Comparison of ENCODE assay signal across 9 cellular contexts in genomic region chr11:44566559-44566949, GRCh38. TPM values are rescaled to one million over a fixed set of nuclear protein-coding genes. Genes with fewer than 3 reads are reported as not detected.
DNase-seq lines count a peak whose midpoint lies in the region; ATAC-seq and TF ChIP-seq lines count a peak whose summit lies in the region.
"Had no signal": no experiment of that assay in that cellular context is flagged by ENCODE, and none has a peak within 500 bp of the region (broad histone marks: within the 10 kb centered on the region; RNA-seq: fewer than 3 reads in every experiment).

No MANE protein-coding gene starts in this region.

- H3K4me1 ChIP-seq in adipocyte (ENCODE audit: control insufficient read depth, insufficient read depth, low read length) = peaks cover 50% of the 10 kb centered on the region
- H3K4me1 ChIP-seq in mucosa of stomach (ENCODE audit: control insufficient read depth, insufficient read depth, low read length) = peaks cover 64% of the 10 kb centered on the region

- CTCF ChIA-PET in AG04450 (lab: Charles Lee) = interaction anchor here (1.1 to 1.7 kb wide), 4 partner anchors 22 to 54 kb away, joined by 3 to 11 read pairs (median 4); no protein-coding TSS in a partner anchor

- H3K27ac ChIP-seq in AG04450 (ENCODE audit: low read depth, low read length) = no peak overlapping the region

- no peaks in the 10 kb centered on the region for H3K9me3 Mint-ChIP-seq in HFFc6

- no peaks in the 10 kb centered on the region; the same call in 1 of the 2 replicates for H3K27me3 Mint-ChIP-seq in HFFc6 (ENCODE audit: insufficient read depth)

- H3K4me3 ChIP-seq in AG04450 (ENCODE audit: low read depth, low read length) = peak overlapping the region; percentile 83
- peak overlapping the region; percentile 84 for H3K4me3 ChIP-seq in adipocyte (ENCODE audit: low read length)
- peak overlapping the region; percentile 67 for H3K4me3 ChIP-seq in mucosa of stomach (ENCODE audit: low read length)

- no peak for ATAC-seq in GM18498 (IDR thresholded peaks at IDR 0.05; ENCODE audit: unreplicated experiment)
- no peak for ATAC-seq in GM21737 (IDR thresholded peaks at IDR 0.05; ENCODE audit: unreplicated experiment)
- no peak for ATAC-seq in HG02642 (IDR thresholded peaks at IDR 0.05; ENCODE audit: poor library complexity, unreplicated experiment)
- ATAC-seq: Right ventricle myocardium inferior had no signal

- no peaks in the 10 kb centered on the region for H3K36me3 ChIP-seq in adipocyte (ENCODE audit: control insufficient read depth, insufficient read depth, low read length, severe bottlenecking)
- H3K36me3 ChIP-seq in mucosa of stomach (ENCODE audit: control insufficient read depth, insufficient read depth, low read length) = no peaks in the 10 kb centered on the region

- no peak for DNase-seq in AG04450 (ENCODE audit: low read depth, low spot score)
- no peak for DNase-seq in HFFc6
- no peak for DNase-seq in adipocyte (ENCODE audit: low read depth)
- no peak for DNase-seq in AML-193 (lab: John Stamatoyannopoulos, UW)

- TF ChIP-seq CTCF in AG04450 (IDR thresholded peaks at IDR 0.05; ENCODE audit: low read depth, low read length) = no peak
- no peak for TF ChIP-seq CTCF in HFFc6 (IDR thresholded peaks at IDR 0.05)

- H3K27ac Mint-ChIP-seq in HFFc6 = no peak overlapping the region

- H3K9me3 ChIP-seq in AG04450 (ENCODE audit: control insufficient read depth, insufficient read depth, low read length) (no peaks in the 10 kb centered on the region), adipocyte (ENCODE audit: control insufficient read depth, low read length) (no peaks in the 10 kb centered on the region), mucosa of stomach (ENCODE audit: control insufficient read depth, low read length) (no peaks in the 10 kb centered on the region)

- H3K9ac ChIP-seq in adipocyte (ENCODE audit: low read length) (no peak overlapping the region), mucosa of stomach (ENCODE audit: low read length) (peak overlapping the region; percentile 83)

- no peaks in the 10 kb centered on the region for H3K27me3 ChIP-seq in AG04450 (ENCODE audit: control insufficient read depth, insufficient read depth, low read length)
- no peaks in the 10 kb centered on the region for H3K27me3 ChIP-seq in adipocyte (replicated peaks; ENCODE audit: control insufficient read depth, insufficient read depth, low read length)
- H3K27me3 ChIP-seq in mucosa of stomach (ENCODE audit: control insufficient read depth, insufficient read depth, low read length) = no peaks in the 10 kb centered on the region

- H3K4me3 Mint-ChIP-seq in HFFc6 = peak overlapping the region; percentile 24; the same call in 1 of the 2 replicates

- peaks cover 50% of the 10 kb centered on the region for H3K4me1 Mint-ChIP-seq in HFFc6 (ENCODE audit: low read depth)

- POLR2A ChIA-PET in AG04450 (lab: Yijun Ruan, JAX) = no interaction called here

- no peaks in the 10 kb centered on the region for H3K36me3 Mint-ChIP-seq in HFFc6 (ENCODE audit: low read depth)

RNA-seq across cellular contexts. Expression of gene CD82, which starts 1.1 kb away (rescaled TPM):
- 49.3 and 62.0 TPM in 2 replicates for polyA plus RNA-seq in AG04450 (2011; rRNA removed)
- polyA minus RNA-seq in AG04450 (2011; rRNA and poly(A)+ RNA removed) = 41.5 and 59.4 TPM in 2 replicates
- 10 to 100 TPM; 17.3 to 31.7 (median 20.7) TPM for total RNA-seq in HFFc6 (2021; fragmentation: NEBNext Ultra II Directional; extraction: Animal tissue kit (Norgen Biotek cat#: 25700))
